In genomic region chr5:110262754-110263153, GRCh38 we compare ENCODE assay signal across 19 cellular contexts.
"Had no signal": no experiment of that assay in that cellular context is flagged by ENCODE, and none has a peak within 500 bp of the region (broad histone marks: within the 10 kb centered on the region; RNA-seq: fewer than 3 reads in every experiment).

No MANE protein-coding gene starts in this region.

- H2AFZ ChIP-seq: neural progenitor cell had no signal

- H3K9me3 ChIP-seq: gastrocnemius medialis, ovary, sigmoid colon, spleen, thyroid gland had no signal

- DNase-seq: activated B cell treated with CpG ODN at 0.5 μM for 24 hours; activated CD4-positive, alpha-beta T cell treated with anti-CD3 and anti-CD28 coated beads for 48 hours; activated CD8-positive, alpha-beta T cell treated with anti-CD3 and anti-CD28 coated beads for 36 hours; activated gamma-delta T cell; activated T-cell treated with anti-CD3 and anti-CD28 coated beads, Interleukin-2, amount 50 U/mL, for 48 hours; endodermal cell; erythroblast; gastrocnemius medialis; left cardiac atrium; naive B cell; ovary; sigmoid colon; spleen; stimulated activated CD4-positive, alpha-beta T cell treated with anti-CD3 and anti-CD28 coated beads, Interleukin-1b, Interleukin-23, amount 100 ng/mL, for 48 hours; SW 1271; thyroid gland had no signal

- H3K4me1 Mint-ChIP-seq: activated B cell treated with CpG ODN at 0.5 μM for 24 hours; endodermal cell; naive B cell; stimulated activated effector memory CD8-positive, alpha-beta T cell treated with anti-CD3 and anti-CD28 coated beads, Interleukin-12 subunit alpha, Interleukin-12 subunit beta, amount 100 ng/mL, for 72 hours had no signal

- H3K27me3 ChIP-seq: gastrocnemius medialis, neural progenitor cell, ovary, sigmoid colon, spleen, thyroid gland had no signal

- H3K27ac ChIP-seq: gastrocnemius medialis, neural progenitor cell, spleen, thyroid gland had no signal

- H3K9me3 Mint-ChIP-seq: activated CD8-positive, alpha-beta T cell treated with anti-CD3 and anti-CD28 coated beads for 36 hours; endodermal cell; neural progenitor cell; stimulated activated effector memory CD8-positive, alpha-beta T cell treated with anti-CD3 and anti-CD28 coated beads, Interleukin-12 subunit alpha, Interleukin-12 subunit beta, amount 100 ng/mL, for 72 hours had no signal

- H3K36me3 ChIP-seq: gastrocnemius medialis, neural progenitor cell, ovary, sigmoid colon, spleen, thyroid gland had no signal

- H3K9ac ChIP-seq: neural progenitor cell had no signal

- H3K36me3 Mint-ChIP-seq: activated naive CD8-positive, alpha-beta T cell; naive B cell; neural progenitor cell; stimulated activated effector memory CD8-positive, alpha-beta T cell treated with anti-CD3 and anti-CD28 coated beads, Interleukin-12 subunit alpha, Interleukin-12 subunit beta, amount 100 ng/mL, for 72 hours had no signal

- H3K4me3 ChIP-seq: gastrocnemius medialis, neural progenitor cell, ovary, sigmoid colon, spleen, thyroid gland had no signal

- ATAC-seq: activated CD8-positive, alpha-beta T cell treated with anti-CD3 and anti-CD28 coated beads for 36 hours; gastrocnemius medialis; stimulated activated effector memory CD8-positive, alpha-beta T cell treated with anti-CD3 and anti-CD28 coated beads, Interleukin-12 subunit alpha, Interleukin-12 subunit beta, amount 100 ng/mL, for 72 hours had no signal

- H3K27me3 Mint-ChIP-seq: activated B cell treated with CpG ODN at 0.5 μM for 24 hours; activated CD8-positive, alpha-beta T cell treated with anti-CD3 and anti-CD28 coated beads for 36 hours; activated naive CD8-positive, alpha-beta T cell; naive B cell had no signal

- H3K27ac Mint-ChIP-seq: activated B cell treated with CpG ODN at 0.5 μM for 24 hours; activated CD8-positive, alpha-beta T cell treated with anti-CD3 and anti-CD28 coated beads for 36 hours; activated naive CD8-positive, alpha-beta T cell; endodermal cell; neural progenitor cell; stimulated activated effector memory CD8-positive, alpha-beta T cell treated with anti-CD3 and anti-CD28 coated beads, Interleukin-12 subunit alpha, Interleukin-12 subunit beta, amount 100 ng/mL, for 72 hours had no signal

- H3K4me2 ChIP-seq: neural progenitor cell had no signal

- H3K4me3 Mint-ChIP-seq: activated B cell treated with CpG ODN at 0.5 μM for 24 hours; activated CD8-positive, alpha-beta T cell treated with anti-CD3 and anti-CD28 coated beads for 36 hours; activated naive CD8-positive, alpha-beta T cell; endodermal cell; naive B cell; neural progenitor cell; stimulated activated effector memory CD8-positive, alpha-beta T cell treated with anti-CD3 and anti-CD28 coated beads, Interleukin-12 subunit alpha, Interleukin-12 subunit beta, amount 100 ng/mL, for 72 hours had no signal

- H3K4me1 ChIP-seq: gastrocnemius medialis, spleen, thyroid gland had no signal
